In the genomic region with DNA sequence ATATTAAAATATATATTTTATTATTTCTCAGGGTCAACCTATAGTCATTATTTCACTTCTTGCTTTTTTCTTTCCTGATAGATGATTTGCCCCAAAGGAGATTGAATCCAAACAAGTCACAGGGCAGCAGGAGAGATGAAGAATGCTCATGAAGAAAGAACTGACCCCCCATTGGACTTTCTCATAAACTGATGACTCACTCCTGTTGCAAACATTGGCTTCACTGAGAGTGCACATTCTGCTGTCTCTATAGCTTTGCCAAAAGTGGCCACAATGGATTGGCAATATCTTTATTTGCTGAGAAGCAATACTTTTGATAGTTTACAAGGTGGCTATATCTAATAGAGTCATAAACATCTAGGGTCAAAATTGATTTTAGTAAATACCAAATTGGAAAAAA, we compare ENCODE assay signal across 18 cellular contexts. TPM values are rescaled to one million over a fixed set of nuclear protein-coding genes. Genes with fewer than 3 reads are reported as not detected.
DNase-seq lines count a peak whose midpoint lies in the region; ATAC-seq and TF ChIP-seq lines count a peak whose summit lies in the region.
"Had no signal": no experiment of that assay in that cellular context is flagged by ENCODE, and none has a peak within 500 bp of the region (broad histone marks: within the 10 kb centered on the region; RNA-seq: fewer than 3 reads in every experiment).

No MANE protein-coding gene starts in this region.

- H3K4me1 ChIP-seq in A673 (ENCODE audit: insufficient read depth, low read length, poor library complexity, severe bottlenecking) (no peaks in the 10 kb centered on the region), HCT116 (ENCODE audit: control insufficient read depth in 1 of 2, insufficient read depth in 2 of 2, low read length in 2 of 2) (no peaks in the 10 kb centered on the region), adipocyte (ENCODE audit: control insufficient read depth, insufficient read depth, low read length) (peaks cover 8% of the 10 kb centered on the region)
- H3K4me1 ChIP-seq: gastrocnemius medialis, SJCRH30 had no signal

- no peak for TF ChIP-seq CTCF in A673 (conservative IDR thresholded peaks at IDR 0.05; ENCODE audit: low read depth, low read length)
- TF ChIP-seq CTCF in HCT116 (IDR thresholded peaks at IDR 0.05 in 2 of 3, conservative IDR thresholded peaks at IDR 0.05 in 1 of 3; ENCODE audit: borderline replicate concordance in 1 of 3, insufficient read depth in 1 of 3, low read depth in 2 of 3, low read length in 2 of 3), result no peak
- TF ChIP-seq CTCF in fibroblast of villous mesenchyme (IDR thresholded peaks at IDR 0.05; ENCODE audit: insufficient read depth, low read depth, low read length), result no peak

- no peaks in the 10 kb centered on the region for H3K27me3 ChIP-seq in A673 (replicated peaks; ENCODE audit: insufficient read depth, low read depth, low read length, poor library complexity)
- no peaks in the 10 kb centered on the region for H3K27me3 ChIP-seq in HCT116 (ENCODE audit: insufficient read depth, low read length)
- no peaks in the 10 kb centered on the region for H3K27me3 ChIP-seq in adipocyte (replicated peaks; ENCODE audit: control insufficient read depth, insufficient read depth, low read length)
- H3K27me3 ChIP-seq: dorsolateral prefrontal cortex, gastrocnemius medialis, SJCRH30 had no signal

- H3K27ac ChIP-seq in A673 (ENCODE audit: low read depth, low read length, poor library complexity, severe bottlenecking), result no peak overlapping the region
- no peak overlapping the region for H3K27ac ChIP-seq in HCT116 (ENCODE audit: low read depth, low read length)
- H3K27ac ChIP-seq: dorsolateral prefrontal cortex, gastrocnemius medialis, SJCRH30 had no signal

- RAD21 ChIA-PET in HCT116 (lab: Charles Lee; ENCODE audit: low non-redundant PET in 1 of 2, low total read pairs in 2 of 2, uncharacterized antibody in 2 of 2, unreplicated experiment in 2 of 2), result no interaction called here

- H3K9me3 ChIP-seq in A673 (ENCODE audit: low read depth, low read length, poor library complexity, severe bottlenecking), result no peaks in the 10 kb centered on the region
- H3K9me3 ChIP-seq in HCT116 (ENCODE audit: control insufficient read depth in 1 of 2, insufficient read depth in 1 of 2, low read depth in 1 of 2, low read length in 2 of 2), result no peaks in the 10 kb centered on the region
- H3K9me3 ChIP-seq in adipocyte (ENCODE audit: control insufficient read depth, low read length), result no peaks in the 10 kb centered on the region
- H3K9me3 ChIP-seq: gastrocnemius medialis, SJCRH30 had no signal

- DNase-seq in A673 (ENCODE audit: low spot score) (peak; percentile 7), HCT116 (ENCODE audit: low read depth, low spot score) (no peak), adipocyte (ENCODE audit: low read depth) (peak; percentile 64), fibroblast of villous mesenchyme (ENCODE audit: low read depth) (peak; percentile 44), activated gamma-delta T cell treated with Interleukin-2 at 50 U/mL for 16 hours (no peak)
- DNase-seq: activated CD4-positive, alpha-beta T cell treated with anti-CD3 and anti-CD28 coated beads, Interleukin-2, amount 50 U/mL, for 48 hours; anterior cingulate cortex; dorsolateral prefrontal cortex; gastrocnemius medialis; immature natural killer cell; midbrain; nucleus accumbens; SJCRH30; stimulated activated naive CD4-positive, alpha-beta T cell had no signal

- H3K9me2 ChIP-seq in HCT116 (ENCODE audit: insufficient read depth), result no peaks in the 10 kb centered on the region

- CTCF ChIA-PET in A673 (lab: Charles Lee) (no interaction called here), HCT116 (lab: Charles Lee) (no interaction called here)

- POLR2A ChIA-PET in A673 (lab: Charles Lee; ENCODE audit: low non-redundant PET) (no interaction called here), HCT116 (lab: Charles Lee) (no interaction called here)

- TF ChIP-seq RAD21 in HCT116 (IDR thresholded peaks at IDR 0.05; ENCODE audit: low read depth), result no peak

- H3K36me3 ChIP-seq in A673 (ENCODE audit: insufficient read depth, low read length, poor library complexity, severe bottlenecking), result no peaks in the 10 kb centered on the region
- H3K36me3 ChIP-seq in HCT116 (ENCODE audit: control insufficient read depth in 1 of 2, insufficient read depth in 2 of 2, low read length in 2 of 2), result no peaks in the 10 kb centered on the region
- no peaks in the 10 kb centered on the region for H3K36me3 ChIP-seq in adipocyte (ENCODE audit: control insufficient read depth, insufficient read depth, low read length, severe bottlenecking)
- H3K36me3 ChIP-seq: gastrocnemius medialis, SJCRH30 had no signal

- BruUV-seq in A673 (replicated peaks; lab: Mats Ljungman, UMichigan), result no TSS peak
- BruUV-seq in HCT116 (replicated peaks; lab: Mats Ljungman, UMichigan), result no TSS peak

- H3K4me3 ChIP-seq in A673 (ENCODE audit: low read depth, low read length, poor library complexity, severe bottlenecking), result no peak overlapping the region
- no peak overlapping the region for H3K4me3 ChIP-seq in HCT116 (replicated peaks in 1 of 2; ENCODE audit: low read depth in 1 of 2, low read length in 2 of 2)
- H3K4me3 ChIP-seq in adipocyte (ENCODE audit: low read length), result no peak overlapping the region
- H3K4me3 ChIP-seq in fibroblast of villous mesenchyme (ENCODE audit: low read depth, low read length), result no peak overlapping the region
- H3K4me3 ChIP-seq: dorsolateral prefrontal cortex, gastrocnemius medialis, SJCRH30 had no signal

- H3K9ac ChIP-seq in HCT116 (ENCODE audit: low read length) (no peak overlapping the region), adipocyte (ENCODE audit: low read length) (no peak overlapping the region)

- peak; percentile 54; the same call in 1 of the 2 replicates for ATAC-seq in HCT116
- ATAC-seq in HG02763 (IDR thresholded peaks at IDR 0.05; ENCODE audit: unreplicated experiment), result no peak
- no peak for ATAC-seq in HG03520 (IDR thresholded peaks at IDR 0.05; ENCODE audit: unreplicated experiment)
- ATAC-seq in GM21447 (IDR thresholded peaks at IDR 0.05; ENCODE audit: unreplicated experiment), result no peak
- ATAC-seq: activated T-helper 17 cell treated with anti-CD3 and anti-CD28 coated beads, Interleukin-2, amount 50 U/mL, for 72 hours; gastrocnemius medialis had no signal

- TF ChIP-seq POLR2A in HCT116 (IDR thresholded peaks at IDR 0.05; ENCODE audit: borderline replicate concordance, extremely low read depth, insufficient read depth, insufficient read length), result no peak

- H3K79me2 ChIP-seq in HCT116 (ENCODE audit: insufficient read depth, low read length), result no peaks in the 10 kb centered on the region

- no peaks in the 10 kb centered on the region for H4K20me1 ChIP-seq in HCT116 (ENCODE audit: insufficient read depth)

- no peak overlapping the region for H2AFZ ChIP-seq in HCT116 (ENCODE audit: low read depth, low read length, poor library complexity, severe bottlenecking)

- intact Hi-C loops in A673 (cut with micrococcal nuclease; ENCODE audit: unreplicated experiment) (no loop called here), HCT116 (cut with micrococcal nuclease) (no loop called here)

- H3K4me2 ChIP-seq in HCT116 (ENCODE audit: low read length), result no peak overlapping the region

TF ChIP-seq in HCT116, 20 proteins besides CTCF, POLR2A, EP300 and RAD21:
- TF ChIP-seq EGR1 (IDR thresholded peaks at IDR 0.05; ENCODE audit: low read depth), result no peak
- TF ChIP-seq JUND (IDR thresholded peaks at IDR 0.05), result 0 out of 2 replicates have a peak, but pooled peaks have one; percentile 16

RNA-seq across cellular contexts. Expression of a gene that starts 55.9 kb away (rescaled TPM):
- total RNA-seq in A673 (2021) (not detected in 2 replicates), HCT116 (2021; ENCODE audit: unreplicated experiment) (9.3 TPM), fibroblast of villous mesenchyme (not detected in 2 replicates)
- 4.1 and 5.6 TPM in 2 replicates for polyA plus RNA-seq in HCT116 (2012)
- total RNA-seq: activated T-helper 17 cell treated with anti-CD3 and anti-CD28 coated beads, Interleukin-2, amount 50 U/mL, for 72 hours had no signal
- polyA plus RNA-seq: immature natural killer cell had no signal

Comparison
In these comparisons a context has a peak if more than half of its experiments do, and no peak if none do; other contexts are left out.
1. DNase-seq: peak in A673 (single experiment), adipocyte (single experiment) and fibroblast of villous mesenchyme (single experiment); none in HCT116 (single experiment) and activated gamma-delta T cell treated with Interleukin-2 at 50 U/mL for 16 hours (single experiment).
2. RNA of a gene that starts 55.9 kb away (total RNA-seq): 9.3 TPM in HCT116 (single experiment); not detected in A673 and not detected in fibroblast of villous mesenchyme; every median in the first group is over 10 times any median in the second.